ENCODE assay signal across 1 cellular context in the genomic region with DNA sequence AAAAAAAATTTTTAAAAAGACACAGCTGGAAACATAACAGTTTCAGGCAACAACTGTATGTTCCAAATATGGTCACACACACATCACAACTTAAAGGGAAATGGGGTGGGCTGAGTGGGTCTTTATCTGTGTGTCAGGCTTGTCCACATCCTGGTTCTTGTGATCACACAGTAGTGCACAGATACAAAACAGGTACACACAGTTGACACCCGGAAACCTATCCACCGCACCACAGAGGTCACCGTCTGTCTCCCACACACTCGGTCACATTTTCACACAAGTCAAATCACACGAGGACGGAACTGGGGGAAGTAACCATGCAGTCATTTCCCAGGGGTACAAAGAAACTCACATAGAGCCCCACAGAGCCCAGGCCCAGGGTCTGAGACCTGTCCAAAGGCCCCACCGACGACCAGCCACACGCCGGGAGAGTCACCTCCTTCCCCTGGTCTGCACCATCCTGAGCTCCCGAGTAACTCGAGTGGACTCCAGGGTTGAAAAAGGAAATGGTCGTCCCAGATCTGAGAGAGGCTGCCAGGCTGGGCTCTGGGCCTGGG.
TF ChIP-seq lines count a peak whose summit lies in the region.

No MANE protein-coding gene starts in this region.

TF ChIP-seq in K562, 482 proteins besides CTCF, POLR2A, EP300 and RAD21 (continued from another document and continues in another):
- TF ChIP-seq THAP12 (CRISPR knock-in tag; IDR thresholded peaks at IDR 0.05) (no peak), HNRNPLL (IDR thresholded peaks at IDR 0.05; ENCODE audit: low read depth, low read length, poor library complexity, severe bottlenecking) (no peak), RHOXF2B (CRISPR knock-in tag; conservative IDR thresholded peaks at IDR 0.05) (no peak), ZNF133 (CRISPR knock-in tag; IDR thresholded peaks at IDR 0.05) (no peak), SMARCE1 (IDR thresholded peaks at IDR 0.05) (no peak), BRCA1 (IDR thresholded peaks at IDR 0.05) (no peak), BRCA1 (CRISPR knock-in tag; IDR thresholded peaks at IDR 0.05) (no peak), NFE2 (IDR thresholded peaks at IDR 0.05; ENCODE audit: low read depth) (no peak), POLR2AphosphoS5 (IDR thresholded peaks at IDR 0.05; ENCODE audit: control insufficient read depth, insufficient read depth, low read depth, low read length) (no peak), NFIX (CRISPR knock-in tag; IDR thresholded peaks at IDR 0.05; ENCODE audit: low read depth) (no peak), GTF2B (IDR thresholded peaks at IDR 0.05; ENCODE audit: extremely low read depth, insufficient read length) (no peak), ARID1B (IDR thresholded peaks at IDR 0.05) (0 out of 2 replicates have a peak, but pooled peaks have one; percentile 13), ZNF23 (CRISPR knock-in tag; IDR thresholded peaks at IDR 0.05) (no peak), CBFA2T2 (conservative IDR thresholded peaks at IDR 0.05) (0 out of 2 replicates have a peak, but pooled peaks have one; percentile 24), RBM14 (IDR thresholded peaks at IDR 0.05; ENCODE audit: borderline replicate concordance, insufficient read depth, low read depth, low read length) (no peak), NUFIP1 (IDR thresholded peaks at IDR 0.05; ENCODE audit: partially characterized antibody) (no peak), CHD2 (IDR thresholded peaks at IDR 0.05; ENCODE audit: low read depth, low read length) (no peak), HMG20B (CRISPR knock-in tag; IDR thresholded peaks at IDR 0.05) (no peak), ATF7 (IDR thresholded peaks at IDR 0.05) (peak; percentile 12; the same call in 1 of the 2 replicates), DACH1 (IDR thresholded peaks at IDR 0.05; ENCODE audit: partially characterized antibody) (no peak), ILF3 (IDR thresholded peaks at IDR 0.05; ENCODE audit: borderline replicate concordance) (no peak), BRD4 (IDR thresholded peaks at IDR 0.05) (no peak), E2F3 (CRISPR knock-in tag; IDR thresholded peaks at IDR 0.05) (no peak), BRF1 (IDR thresholded peaks at IDR 0.05; ENCODE audit: borderline replicate concordance, extremely low read depth, insufficient read length) (no peak), RBM39 (optimal IDR thresholded peaks at IDR 0.05; ENCODE audit: low read depth, low read length) (no peak), MEF2A (IDR thresholded peaks at IDR 0.05; ENCODE audit: control insufficient read depth, low read depth, low read length) (no peak), STAT6 (CRISPR knock-in tag; IDR thresholded peaks at IDR 0.05) (no peak), CCNT2 (IDR thresholded peaks at IDR 0.05; ENCODE audit: borderline replicate concordance, extremely low read depth, insufficient read length, low read depth, low read length) (no peak), KLF1 (tag; IDR thresholded peaks at IDR 0.05) (no peak), ZNF280B (CRISPR knock-in tag; IDR thresholded peaks at IDR 0.05) (no peak), ZBTB49 (CRISPR knock-in tag; IDR thresholded peaks at IDR 0.05; ENCODE audit: borderline replicate concordance) (no peak), HLTF (IDR thresholded peaks at IDR 0.05) (no peak), SMARCB1 (IDR thresholded peaks at IDR 0.05; ENCODE audit: insufficient read length, low read depth) (no peak), TBL1XR1 (IDR thresholded peaks at IDR 0.05; ENCODE audit: low read length in 2 of 2) (no peak), HSF4 (CRISPR knock-in tag; IDR thresholded peaks at IDR 0.05; ENCODE audit: borderline replicate concordance) (no peak), SAFB (IDR thresholded peaks at IDR 0.05; ENCODE audit: borderline replicate concordance, low read depth, low read length) (no peak), CREB3L1 (IDR thresholded peaks at IDR 0.05; ENCODE audit: borderline replicate concordance, low read depth) (0 out of 2 replicates have a peak, but pooled peaks have one; percentile 23), PPARD (CRISPR knock-in tag; IDR thresholded peaks at IDR 0.05) (no peak), ARNT (IDR thresholded peaks at IDR 0.05) (no peak), ZNF707 (CRISPR knock-in tag; conservative IDR thresholded peaks at IDR 0.05) (no peak), ZBTB2 (IDR thresholded peaks at IDR 0.05) (no peak), ARHGAP35 (IDR thresholded peaks at IDR 0.05; ENCODE audit: partially characterized antibody) (no peak), HDGF (IDR thresholded peaks at IDR 0.05) (no peak), ZBTB7A (IDR thresholded peaks at IDR 0.05; ENCODE audit: borderline replicate concordance, control insufficient read depth, low read depth, low read length) (peak; percentile 45; the same call in 1 of the 2 replicates), ESRRA (IDR thresholded peaks at IDR 0.05; ENCODE audit: borderline replicate concordance, low read depth) (peak; percentile 45; the same call in 1 of the 2 replicates)
- TF ChIP-seq, protein P1, sequence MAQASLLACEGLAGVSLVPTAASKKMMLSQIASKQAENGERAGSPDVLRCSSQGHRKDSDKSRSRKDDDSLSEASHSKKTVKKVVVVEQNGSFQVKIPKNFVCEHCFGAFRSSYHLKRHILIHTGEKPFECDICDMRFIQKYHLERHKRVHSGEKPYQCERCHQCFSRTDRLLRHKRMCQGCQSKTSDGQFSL (CRISPR knock-in tag; IDR thresholded peaks at IDR 0.05) = no peak
- TF ChIP-seq, protein P1 (tag; IDR thresholded peaks at IDR 0.05) = 0 out of 4 replicates have a peak, but pooled peaks of 1 of the 2 experiments have one; percentile 40
- TF ChIP-seq, protein P2, sequence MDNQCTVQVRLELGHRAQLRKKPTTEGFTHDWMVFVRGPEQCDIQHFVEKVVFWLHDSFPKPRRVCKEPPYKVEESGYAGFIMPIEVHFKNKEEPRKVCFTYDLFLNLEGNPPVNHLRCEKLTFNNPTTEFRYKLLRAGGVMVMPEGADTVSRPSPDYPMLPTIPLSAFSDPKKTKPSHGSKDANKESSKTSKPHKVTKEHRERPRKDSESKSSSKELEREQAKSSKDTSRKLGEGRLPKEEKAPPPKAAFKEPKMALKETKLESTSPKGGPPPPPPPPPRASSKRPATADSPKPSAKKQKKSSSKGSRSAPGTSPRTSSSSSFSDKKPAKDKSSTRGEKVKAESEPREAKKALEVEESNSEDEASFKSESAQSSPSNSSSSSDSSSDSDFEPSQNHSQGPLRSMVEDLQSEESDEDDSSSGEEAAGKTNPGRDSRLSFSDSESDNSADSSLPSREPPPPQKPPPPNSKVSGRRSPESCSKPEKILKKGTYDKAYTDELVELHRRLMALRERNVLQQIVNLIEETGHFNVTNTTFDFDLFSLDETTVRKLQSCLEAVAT (IDR thresholded peaks at IDR 0.05) = no peak
- TF ChIP-seq, protein P3, sequence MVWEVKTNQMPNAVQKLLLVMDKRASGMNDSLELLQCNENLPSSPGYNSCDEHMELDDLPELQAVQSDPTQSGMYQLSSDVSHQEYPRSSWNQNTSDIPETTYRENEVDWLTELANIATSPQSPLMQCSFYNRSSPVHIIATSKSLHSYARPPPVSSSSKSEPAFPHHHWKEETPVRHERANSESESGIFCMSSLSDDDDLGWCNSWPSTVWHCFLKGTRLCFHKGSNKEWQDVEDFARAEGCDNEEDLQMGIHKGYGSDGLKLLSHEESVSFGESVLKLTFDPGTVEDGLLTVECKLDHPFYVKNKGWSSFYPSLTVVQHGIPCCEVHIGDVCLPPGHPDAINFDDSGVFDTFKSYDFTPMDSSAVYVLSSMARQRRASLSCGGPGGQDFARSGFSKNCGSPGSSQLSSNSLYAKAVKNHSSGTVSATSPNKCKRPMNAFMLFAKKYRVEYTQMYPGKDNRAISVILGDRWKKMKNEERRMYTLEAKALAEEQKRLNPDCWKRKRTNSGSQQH (CRISPR knock-in tag; IDR thresholded peaks at IDR 0.05) = no peak
